In genomic region chr18:26894006-26894405, GRCh38 we compare ENCODE assay signal across 22 cellular contexts. TPM values are rescaled to one million over a fixed set of nuclear protein-coding genes. Genes with fewer than 3 reads are reported as not detected.
DNase-seq lines count a peak whose midpoint lies in the region; ATAC-seq and TF ChIP-seq lines count a peak whose summit lies in the region.
"Had no signal": no experiment of that assay in that cellular context is flagged by ENCODE, and none has a peak within 500 bp of the region (broad histone marks: within the 10 kb centered on the region; RNA-seq: fewer than 3 reads in every experiment).

No MANE protein-coding gene starts in this region.

- no peaks in the 10 kb centered on the region for H3K27me3 Mint-ChIP-seq in activated naive CD4-positive, alpha-beta T cell treated with anti-CD3 and anti-CD28 coated beads for 36 hours (ENCODE audit: low read depth)
- H3K27me3 Mint-ChIP-seq: CD8-positive, alpha-beta memory T cell had no signal

- intact Hi-C loops in activated naive CD4-positive, alpha-beta T cell treated with anti-CD3 and anti-CD28 coated beads for 36 hours (cut with micrococcal nuclease) = no loop called here
- intact Hi-C loops in body of pancreas (cut with DNase I) = no loop called here

- H3K9me3 Mint-ChIP-seq in activated naive CD4-positive, alpha-beta T cell treated with anti-CD3 and anti-CD28 coated beads for 36 hours = peaks cover 4% of the 10 kb centered on the region

- CTCF ChIA-PET in activated naive CD4-positive, alpha-beta T cell treated with anti-CD3 and anti-CD28 coated beads for 36 hours (lab: Charles Lee) = no interaction called here

- no peak for ATAC-seq in body of pancreas
- ATAC-seq: Panc1 had no signal

- H3K36me3 Mint-ChIP-seq in activated naive CD4-positive, alpha-beta T cell treated with anti-CD3 and anti-CD28 coated beads for 36 hours (ENCODE audit: low read depth) = no peaks in the 10 kb centered on the region
- H3K36me3 Mint-ChIP-seq: CD8-positive, alpha-beta memory T cell had no signal

- DNase-seq in G401 (ENCODE audit: low spot score) (peak; percentile 25), cerebellar cortex (ENCODE audit: low spot score) (peak; percentile 11), pons (ENCODE audit: low spot score) (peak; percentile 68), middle frontal gyrus (ENCODE audit: extremely low spot score, low spot score) (no peak), body of pancreas (no peak)
- no peak for DNase-seq in activated naive CD4-positive, alpha-beta T cell treated with anti-CD3 and anti-CD28 coated beads for 36 hours
- no peak for DNase-seq in activated effector memory CD4-positive, alpha-beta T cell treated with Interleukin-2 at 50 U/mL for 16 hours
- DNase-seq: CD8-positive, alpha-beta memory T cell; H9; IMR-90; Karpas-422; MM.1S; NCI-H1105; NCI-H1694 treated with DMSO at 0.1 percent for 48 hours; NCI-H2107; NCI-H2227 treated with DMSO at 0.1 percent for 48 hours; NCI-H524 treated with DMSO at 0.1 percent for 48 hours had no signal

- no peak overlapping the region for H3K4me3 Mint-ChIP-seq in activated naive CD4-positive, alpha-beta T cell treated with anti-CD3 and anti-CD28 coated beads for 36 hours
- H3K4me3 Mint-ChIP-seq: CD8-positive, alpha-beta memory T cell; H9 had no signal

- TF ChIP-seq POLR2A in body of pancreas (IDR thresholded peaks at IDR 0.05) = no peak

- no peak overlapping the region for H3K27ac Mint-ChIP-seq in activated naive CD4-positive, alpha-beta T cell treated with anti-CD3 and anti-CD28 coated beads for 36 hours
- H3K27ac Mint-ChIP-seq: CD8-positive, alpha-beta memory T cell; H9 had no signal

- H3K27me3 ChIP-seq in layer of hippocampus (ENCODE audit: control insufficient read depth, insufficient read depth, low read length) (no peaks in the 10 kb centered on the region), body of pancreas (no peaks in the 10 kb centered on the region)
- H3K27me3 ChIP-seq: BLaER1 had no signal

- no peak overlapping the region for H3K4me3 ChIP-seq in body of pancreas
- H3K4me3 ChIP-seq: BLaER1 had no signal

- H3K4me1 ChIP-seq in body of pancreas = no peaks in the 10 kb centered on the region
- H3K4me1 ChIP-seq: BLaER1 had no signal

- in situ Hi-C loops in G401 (cut with HindIII; ENCODE audit: low sequenced_read_pairs) = no loop called here

- no peaks in the 10 kb centered on the region for H3K9me3 ChIP-seq in body of pancreas
- H3K9me3 ChIP-seq: BLaER1 had no signal

- TF ChIP-seq CTCF in body of pancreas (IDR thresholded peaks at IDR 0.05) = no peak

- H3K27ac ChIP-seq in layer of hippocampus (ENCODE audit: low read depth, low read length) = peak overlapping the region; percentile 57
- no peak overlapping the region for H3K27ac ChIP-seq in body of pancreas
- H3K27ac ChIP-seq: BLaER1 had no signal

- 40 to 55% methylated on average over 6 of the region's 6 CpGs for WGBS in body of pancreas, 2 donors

- H3K4me1 Mint-ChIP-seq in activated naive CD4-positive, alpha-beta T cell treated with anti-CD3 and anti-CD28 coated beads for 36 hours (ENCODE audit: low read depth) = no peaks in the 10 kb centered on the region
- H3K4me1 Mint-ChIP-seq: CD8-positive, alpha-beta memory T cell had no signal

- no peaks in the 10 kb centered on the region for H3K36me3 ChIP-seq in body of pancreas (replicated peaks in 1 of 2; ENCODE audit: insufficient read depth in 1 of 2, low read depth in 2 of 2)
- H3K36me3 ChIP-seq: BLaER1 had no signal

RNA-seq across cellular contexts. Expression of gene AQP4, which starts 28.5 kb away (rescaled TPM):
- not detected in 2 replicates for total RNA-seq in G401 (2014; rRNA removed; shearing (Covaris generic))
- not detected for total RNA-seq in activated naive CD4-positive, alpha-beta T cell treated with anti-CD3 and anti-CD28 coated beads for 36 hours
- total RNA-seq in body of pancreas = 1 to 10 TPM in 1 of 2 donors, not detected in 1; 3.6 TPM
- total RNA-seq: A172; CD8-positive, alpha-beta memory T cell; HT-29; IMR-90 had no signal

Comparison
In these comparisons a context has a peak if more than half of its experiments do, and no peak if none do; other contexts are left out.
1. DNase-seq: peak in G401 (single experiment), cerebellar cortex (single experiment) and pons (single experiment); none in activated naive CD4-positive, alpha-beta T cell treated with anti-CD3 and anti-CD28 coated beads for 36 hours (single experiment), middle frontal gyrus (single experiment), activated effector memory CD4-positive, alpha-beta T cell treated with Interleukin-2 at 50 U/mL for 16 hours (single experiment) and body of pancreas (0 of 4).